In genomic region chr9:120080781-120081180, GRCh38 we compare ENCODE assay signal across 23 cellular contexts.
A peak's percentile ranks its signal among the peaks of the same experiment; 100 is the strongest.
DNase-seq lines count a peak whose midpoint lies in the region; ATAC-seq and TF ChIP-seq lines count a peak whose summit lies in the region.
"Had no signal": no experiment of that assay in that cellular context is flagged by ENCODE, and none has a peak within 500 bp of the region (broad histone marks: within the 10 kb centered on the region; RNA-seq: fewer than 3 reads in every experiment).

No MANE protein-coding gene starts in this region.

- H3K27me3 ChIP-seq in neural progenitor cell: no peaks in the 10 kb centered on the region
- no peaks in the 10 kb centered on the region for H3K27me3 ChIP-seq in H7 (ENCODE audit: control insufficient read depth, insufficient read depth, low read length)
- H3K27me3 ChIP-seq: ascending aorta, testis had no signal

- peaks cover 24% of the 10 kb centered on the region for H3K9me3 Mint-ChIP-seq in neural progenitor cell

- no peak for ATAC-seq in SK-N-SH treated with all-trans-retinoic acid at 6 μM for 48 hours
- ATAC-seq: activated T-helper 17 cell treated with anti-CD3 and anti-CD28 coated beads, Interleukin-2, amount 50 U/mL, for 72 hours; left colon; T-helper 17 cell had no signal

- peak overlapping the region; percentile 43 for H3K4me2 ChIP-seq in neural progenitor cell

- TF ChIP-seq CTCF in neural progenitor cell (IDR thresholded peaks at IDR 0.05): no peak

- no peak overlapping the region for H2AFZ ChIP-seq in neural progenitor cell (replicated peaks)

- H3F3A ChIP-seq in neural progenitor cell (ENCODE audit: low read depth): peaks cover 10% of the 10 kb centered on the region

- no peak overlapping the region for H3K27ac ChIP-seq in neural progenitor cell
- H3K27ac ChIP-seq: ascending aorta, testis had no signal

- DNase-seq in NCI-H1105 (lab: John Stamatoyannopoulos, UW): peak; percentile 86
- DNase-seq in NCI-H2029 treated with DMSO at 0.1 percent for 48 hours (lab: John Stamatoyannopoulos, UW): peak; percentile 25
- DNase-seq in NCI-H510A (lab: John Stamatoyannopoulos, UW): peak; percentile 24
- peak; percentile 54 for DNase-seq in neural progenitor cell (ENCODE audit: low spot score)
- no peak for DNase-seq in SHP77 (lab: John Stamatoyannopoulos, UW)
- DNase-seq in DMS79 treated with DMSO at 0.1 percent for 48 hours (lab: John Stamatoyannopoulos, UW): no peak
- no peak for DNase-seq in H7
- DNase-seq: activated CD8-positive, alpha-beta memory T cell treated with anti-CD3 and anti-CD28 coated beads, Interleukin-2, amount 50 U/mL, for 4 hours; CD4-positive, CD25-positive, alpha-beta regulatory T cell; central memory CD4-positive, alpha-beta T cell; DND-41; left colon; NCI-H1930; occipital lobe; stimulated activated CD4-positive, alpha-beta T cell treated with anti-CD3 and anti-CD28 coated beads, Interleukin-2, amount 100 ng/mL, for 48 hours; stimulated activated naive CD4-positive, alpha-beta T cell; T-helper 17 cell; testis had no signal

- peaks cover 17% of the 10 kb centered on the region for H3K4me1 ChIP-seq in neural progenitor cell
- H3K4me1 ChIP-seq: ascending aorta, testis had no signal

- H3K9ac ChIP-seq in neural progenitor cell: no peak overlapping the region

- H3K4me1 Mint-ChIP-seq in neural progenitor cell: peaks cover 23% of the 10 kb centered on the region
- H3K4me1 Mint-ChIP-seq: activated T-helper 17 cell treated with anti-CD3 and anti-CD28 coated beads, Interleukin-2, amount 50 U/mL, for 72 hours; CD4-positive, CD25-positive, alpha-beta regulatory T cell; memory B cell; T-helper 17 cell had no signal

- no peaks in the 10 kb centered on the region for H3K36me3 ChIP-seq in neural progenitor cell
- no peaks in the 10 kb centered on the region for H3K36me3 ChIP-seq in H7 (replicated peaks; ENCODE audit: control insufficient read depth, insufficient read depth, low read length)
- H3K36me3 ChIP-seq: ascending aorta had no signal

- no peaks in the 10 kb centered on the region for H3K79me2 ChIP-seq in neural progenitor cell (ENCODE audit: low read depth)

- H3K27me3 Mint-ChIP-seq in neural progenitor cell (ENCODE audit: insufficient read depth, low read depth): peaks cover 3% of the 10 kb centered on the region
- H3K27me3 Mint-ChIP-seq: CD4-positive, CD25-positive, alpha-beta regulatory T cell had no signal

- H4K20me1 ChIP-seq in neural progenitor cell (ENCODE audit: low read depth): no peaks in the 10 kb centered on the region

- peaks cover 5% of the 10 kb centered on the region for H3K36me3 Mint-ChIP-seq in neural progenitor cell
- H3K36me3 Mint-ChIP-seq: activated naive CD8-positive, alpha-beta T cell; CD4-positive, CD25-positive, alpha-beta regulatory T cell had no signal

- H3K27ac Mint-ChIP-seq in neural progenitor cell: peak overlapping the region; percentile 42
- H3K27ac Mint-ChIP-seq: activated naive CD8-positive, alpha-beta T cell; activated T-helper 17 cell treated with anti-CD3 and anti-CD28 coated beads, Interleukin-2, amount 50 U/mL, for 72 hours; CD4-positive, CD25-positive, alpha-beta regulatory T cell; memory B cell; T-helper 17 cell had no signal

- H3K9me3 ChIP-seq in neural progenitor cell (ENCODE audit: low read depth): no peaks in the 10 kb centered on the region
- H3K9me3 ChIP-seq: testis had no signal

- H3K4me3 ChIP-seq in neural progenitor cell: no peak overlapping the region
- no peak overlapping the region for H3K4me3 ChIP-seq in H7 (ENCODE audit: insufficient read depth, low read depth, low read length)
- H3K4me3 ChIP-seq: ascending aorta, testis had no signal

- H3K4me3 Mint-ChIP-seq in neural progenitor cell: no peak overlapping the region
- H3K4me3 Mint-ChIP-seq: activated naive CD8-positive, alpha-beta T cell; activated T-helper 17 cell treated with anti-CD3 and anti-CD28 coated beads, Interleukin-2, amount 50 U/mL, for 72 hours; CD4-positive, CD25-positive, alpha-beta regulatory T cell; memory B cell; T-helper 17 cell had no signal

TF ChIP-seq in SK-N-SH treated with all-trans-retinoic acid at 6 μM for 48 hours, 23 proteins besides CTCF, POLR2A, EP300 and RAD21:
- TF ChIP-seq ZNF70 (CRISPR knock-in tag; IDR thresholded peaks at IDR 0.05) (no peak), ARNTL (CRISPR knock-in tag; IDR thresholded peaks at IDR 0.05; ENCODE audit: borderline replicate concordance, low read depth) (no peak), TOX (CRISPR knock-in tag; IDR thresholded peaks at IDR 0.05; ENCODE audit: borderline replicate concordance) (no peak), CREB5 (CRISPR knock-in tag; IDR thresholded peaks at IDR 0.05; ENCODE audit: low read depth) (no peak), ZFP30 (CRISPR knock-in tag; IDR thresholded peaks at IDR 0.05) (no peak), SNAI2 (CRISPR knock-in tag; IDR thresholded peaks at IDR 0.05) (no peak), ZFP3 (CRISPR knock-in tag; IDR thresholded peaks at IDR 0.05) (no peak), RARB (CRISPR knock-in tag; IDR thresholded peaks at IDR 0.05) (no peak), ZC3H10 (CRISPR knock-in tag; IDR thresholded peaks at IDR 0.05) (no peak), ZNF565 (CRISPR knock-in tag; conservative IDR thresholded peaks at IDR 0.05; ENCODE audit: low read depth) (no peak), PATZ1 (CRISPR knock-in tag; IDR thresholded peaks at IDR 0.05; ENCODE audit: borderline replicate concordance) (no peak), BACH2 (CRISPR knock-in tag; IDR thresholded peaks at IDR 0.05; ENCODE audit: borderline replicate concordance) (no peak), CSRNP3 (CRISPR knock-in tag; IDR thresholded peaks at IDR 0.05) (no peak), ZNF8 (CRISPR knock-in tag; IDR thresholded peaks at IDR 0.05) (no peak)

Comparison
In these comparisons a context has a peak if more than half of its experiments do, and no peak if none do; other contexts are left out.
1. DNase-seq: peak in NCI-H1105 (single experiment), NCI-H2029 treated with DMSO at 0.1 percent for 48 hours (single experiment), NCI-H510A (single experiment) and neural progenitor cell (single experiment); none in SHP77 (0 of 2), DMS79 treated with DMSO at 0.1 percent for 48 hours (single experiment) and H7 (single experiment).